10 cellular contexts compared by ENCODE assay signal in the genomic region with DNA sequence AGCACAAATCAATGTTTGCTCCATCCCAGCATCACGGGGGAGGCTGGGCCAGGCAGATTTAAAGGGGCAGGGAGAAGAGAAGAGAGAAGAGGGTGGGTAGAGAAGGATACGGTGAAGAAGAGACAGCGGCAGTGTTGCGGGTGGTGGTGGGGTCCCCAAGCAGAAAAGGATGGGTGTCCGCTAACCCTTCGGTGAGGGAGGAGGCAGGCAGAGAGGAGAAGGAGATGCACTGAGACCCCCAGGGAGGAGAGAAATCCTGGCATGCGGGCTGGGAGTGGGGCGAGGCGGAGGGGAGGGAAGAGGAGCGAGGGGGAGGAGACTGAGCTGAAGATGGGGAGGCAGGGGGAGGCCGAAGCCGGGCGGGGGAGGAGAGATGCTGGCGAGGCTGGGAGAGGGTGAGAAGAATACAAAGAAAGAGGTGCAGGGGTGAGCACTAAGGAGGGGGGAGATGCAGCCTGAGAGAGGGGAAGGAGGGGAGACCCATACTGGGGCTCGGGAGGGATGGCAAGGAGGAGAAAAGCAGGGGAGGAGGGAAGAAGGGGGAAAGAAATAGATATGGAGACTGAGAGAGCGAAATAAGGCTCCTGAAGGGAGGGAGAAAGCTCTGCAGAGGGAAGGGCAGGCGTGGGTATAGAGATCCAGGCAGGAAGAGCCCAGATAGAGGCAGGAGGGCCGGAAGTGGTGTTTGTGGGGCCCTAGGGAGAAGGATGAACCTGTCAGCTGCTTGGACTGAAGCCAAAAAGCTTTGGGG. TPM values are rescaled to one million over a fixed set of nuclear protein-coding genes. Genes with fewer than 3 reads are reported as not detected.
DNase-seq lines count a peak whose midpoint lies in the region; ATAC-seq and TF ChIP-seq lines count a peak whose summit lies in the region.
"Had no signal": no experiment of that assay in that cellular context is flagged by ENCODE, and none has a peak within 500 bp of the region (broad histone marks: within the 10 kb centered on the region; RNA-seq: fewer than 3 reads in every experiment).

A gene (minus strand): TSS at position 231 of the 751 bp plus-strand sequence. CDS start 1,337 bp downstream, outside the sequence.

- intact Hi-C loops in Panc1 (cut with micrococcal nuclease; ENCODE audit: unreplicated experiment) (no loop called here), sciatic nerve (cut with DNase I) (no loop called here)

- peak; percentile 37 for DNase-seq in NCI-H1436 (lab: John Stamatoyannopoulos, UW)
- DNase-seq in NCI-H1436 treated with DMSO at 0.1 percent for 48 hours (lab: John Stamatoyannopoulos, UW) = no peak
- DNase-seq in Panc1 (ENCODE audit: low read depth, low spot score) = no peak
- peak; percentile 35 for DNase-seq in hepatocyte (ENCODE audit: low spot score)
- no peak for DNase-seq in sciatic nerve (ENCODE audit: low spot score)
- no peak for DNase-seq in middle frontal gyrus (ENCODE audit: extremely low spot score, low spot score)
- DNase-seq: ACHN, T-helper 2 cell had no signal

- H3K79me2 ChIP-seq in hepatocyte = no peaks in the 10 kb centered on the region

- H2AFZ ChIP-seq in hepatocyte = peak within 1 kb of the TSS; percentile 49

- H3K36me3 ChIP-seq in Panc1 (ENCODE audit: control insufficient read depth, insufficient read depth, low read length) (no peaks in the 10 kb centered on the region), hepatocyte (replicated peaks; ENCODE audit: insufficient read depth, low read depth) (no peaks in the 10 kb centered on the region)

- H3K4me1 ChIP-seq in Panc1 (ENCODE audit: control insufficient read depth, insufficient read depth, low read length) (no peaks in the 10 kb centered on the region), hepatocyte (ENCODE audit: insufficient read depth) (peaks cover 10% of the 10 kb centered on the region)

- H4K20me1 ChIP-seq in hepatocyte (ENCODE audit: insufficient read depth, poor library complexity, severe bottlenecking) = no peaks in the 10 kb centered on the region

- H3K27me3 ChIP-seq in Panc1 (ENCODE audit: control insufficient read depth, insufficient read depth, low read length) = no peaks in the 10 kb centered on the region
- H3K27me3 ChIP-seq in hepatocyte = peaks cover 60% of the 10 kb centered on the region

- H3K4me3 ChIP-seq in Panc1 (ENCODE audit: low read depth in 2 of 2, low read length in 2 of 2) (peak within 1 kb of the TSS in 1 of 2 experiments; percentile 13; a peak in 1 of 4 replicates), hepatocyte (no peak within 1 kb of the TSS)

- WGBS in hepatocyte (ENCODE audit: low lambda C conversion rate, missing lambda C conversion rate) = 12% methylated on average over 9 of the region's 18 CpGs

- POLR2A ChIA-PET in Panc1 (lab: Charles Lee) = no interaction called here

- no peak within 1 kb of the TSS for H3K27ac ChIP-seq in Panc1 (ENCODE audit: low read length)
- H3K27ac ChIP-seq in hepatocyte = no peak within 1 kb of the TSS

- in situ Hi-C loops in Panc1 (cut with HindIII; ENCODE audit: low pct_unique_long_range_greater_than_20kb, low sequenced_read_pairs) = no loop called here

- H3K9me2 ChIP-seq in hepatocyte (replicated peaks; ENCODE audit: insufficient read depth) = no peaks in the 10 kb centered on the region

- CTCF ChIA-PET in Panc1 (lab: Charles Lee) = interaction anchor here (0.6 kb wide), 1 partner anchor 320 kb away, joined by 4 read pairs; no protein-coding TSS in a partner anchor

- 0 out of 2 replicates have a peak, but pooled peaks have one; percentile 33 for ATAC-seq in Panc1
- ATAC-seq in sciatic nerve = peak; percentile 75
- no peak for ATAC-seq in GM19324 (IDR thresholded peaks at IDR 0.05; ENCODE audit: low FRiP score, unreplicated experiment)
- ATAC-seq in HG02852 (IDR thresholded peaks at IDR 0.05; ENCODE audit: unreplicated experiment) = no peak

- H3K9me3 ChIP-seq in Panc1 (ENCODE audit: control insufficient read depth, insufficient read depth, low read depth, low read length) = no peaks in the 10 kb centered on the region
- no peaks in the 10 kb centered on the region for H3K9me3 ChIP-seq in hepatocyte (ENCODE audit: low read depth)

- H3K4me2 ChIP-seq in hepatocyte = peak within 1 kb of the TSS; percentile 82

- no TSS peak for BruUV-seq in Panc1 (replicated peaks; lab: Mats Ljungman, UMichigan)

- TF ChIP-seq CTCF in Panc1 (IDR thresholded peaks at IDR 0.05) = no peak
- no peak for TF ChIP-seq CTCF in hepatocyte (IDR thresholded peaks at IDR 0.05; ENCODE audit: poor library complexity)

RNA-seq across cellular contexts. Expression of the gene that starts here (rescaled TPM):
- total RNA-seq in Panc1 (2021; ENCODE audit: unreplicated experiment) = 0.05 TPM
- polyA plus RNA-seq in Panc1 (2012; ENCODE audit: insufficient read length) = not detected
- total RNA-seq in hepatocyte = 2.3 and 2.7 TPM in 2 replicates
- 1.7 and 2.7 TPM in 2 replicates for polyA plus RNA-seq in hepatocyte
- 0.85 TPM for total RNA-seq in sciatic nerve

Comparison
In these comparisons a context has a peak if more than half of its experiments do, and no peak if none do; other contexts are left out.
1. DNase-seq: peak in NCI-H1436 (single experiment) and hepatocyte (single experiment); none in NCI-H1436 treated with DMSO at 0.1 percent for 48 hours (single experiment), Panc1 (single experiment), sciatic nerve (single experiment) and middle frontal gyrus (single experiment).
2. Peak in ATAC-seq in Panc1; RNA of the gene not detected or under 1 TPM.
3. Peak in ATAC-seq in sciatic nerve; RNA of the gene not detected or under 1 TPM.